Comparison of ENCODE assay signal across 19 cellular contexts in the genomic region with DNA sequence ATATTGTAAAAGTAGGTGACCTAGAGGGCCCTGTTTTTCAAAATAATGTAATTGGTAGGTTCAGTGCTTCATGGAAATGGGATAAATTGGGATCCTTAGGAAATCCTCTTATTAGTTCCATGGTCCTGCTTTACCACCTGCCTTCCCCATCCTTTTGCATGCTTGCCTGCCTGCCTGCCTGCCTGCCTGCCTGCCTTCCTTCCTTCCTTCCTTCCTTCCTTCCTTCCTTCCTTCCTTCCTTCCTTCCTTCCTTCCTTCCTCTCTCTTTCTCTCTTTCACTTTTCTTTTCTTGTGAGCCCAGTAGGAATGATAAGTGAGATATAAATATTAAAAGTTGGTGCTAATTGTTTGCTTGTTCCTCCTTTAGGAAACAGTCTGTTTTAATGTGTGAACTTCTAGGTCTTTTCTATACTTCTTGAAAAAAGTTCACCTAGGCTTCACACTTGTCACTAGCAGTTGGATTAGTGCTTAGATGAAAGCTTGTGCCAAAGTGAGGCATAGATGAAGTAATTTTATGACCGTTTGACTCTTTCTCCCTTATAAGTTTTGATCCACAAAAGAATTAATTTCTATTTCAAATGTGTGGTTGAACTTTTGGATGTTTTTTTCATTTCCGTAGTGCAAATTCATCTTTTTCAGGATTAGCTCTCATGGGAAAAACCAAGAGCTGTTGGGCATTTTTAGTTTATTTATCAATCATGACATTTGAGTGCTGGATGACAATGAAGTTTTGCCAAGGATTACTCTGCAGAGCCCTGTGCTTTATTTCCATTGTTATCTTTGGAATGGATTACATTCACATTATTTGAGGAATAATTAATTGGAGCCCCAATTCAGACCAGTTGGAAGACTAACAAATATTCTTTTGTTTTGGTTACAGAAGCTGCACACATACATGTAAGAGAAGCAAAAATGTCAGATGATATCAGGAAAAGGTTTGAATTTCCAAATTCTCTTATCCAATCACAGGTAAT.
"Had no signal": no experiment of that assay in that cellular context is flagged by ENCODE, and none has a peak within 500 bp of the region (broad histone marks: within the 10 kb centered on the region; RNA-seq: fewer than 3 reads in every experiment).

No MANE protein-coding gene starts in this region.

- H3K27me3 Mint-ChIP-seq: natural killer cell treated with Interleukin-12 subunit alpha and Interleukin-12 subunit beta and Interleukin-15 and Interleukin-18, amount 100 ng/mL, for 72 hours; progenitor cell of endocrine pancreas had no signal

- H3K4me3 Mint-ChIP-seq: natural killer cell treated with Interleukin-12 subunit alpha and Interleukin-12 subunit beta and Interleukin-15 and Interleukin-18, amount 100 ng/mL, for 72 hours had no signal

- ATAC-seq: gastrocnemius medialis; heart right ventricle; natural killer cell treated with Interleukin-12 subunit alpha and Interleukin-12 subunit beta and Interleukin-15 and Interleukin-18, amount 100 ng/mL, for 72 hours; pancreas; right cardiac atrium had no signal

- H3K27me3 ChIP-seq: colonic mucosa, dorsolateral prefrontal cortex, esophagus muscularis mucosa, gastrocnemius medialis, heart right ventricle, pancreas had no signal

- H3K4me3 ChIP-seq: colonic mucosa, dorsolateral prefrontal cortex, esophagus muscularis mucosa, gastrocnemius medialis, heart right ventricle, pancreas had no signal

- H3K4me1 ChIP-seq: colonic mucosa had no signal

- H3K36me3 ChIP-seq: colonic mucosa, esophagus muscularis mucosa, pancreas had no signal

- H3K36me3 Mint-ChIP-seq: natural killer cell treated with Interleukin-12 subunit alpha and Interleukin-12 subunit beta and Interleukin-15 and Interleukin-18, amount 100 ng/mL, for 72 hours had no signal

- DNase-seq: colonic mucosa; dorsolateral prefrontal cortex; effector memory CD4-positive, alpha-beta T cell; gastrocnemius medialis; heart right ventricle; hypothalamus; kidney glomerular epithelial cell; mesenchymal stem cell; midbrain; occipital lobe; pancreas; right cardiac atrium; small intestine; stimulated activated CD4-positive, alpha-beta T cell treated with anti-CD3 and anti-CD28 coated beads, Interleukin-12 subunit alpha, Interleukin-12 subunit beta, amount 100 ng/mL, for 4 hours; stimulated activated naive CD4-positive, alpha-beta T cell treated with Interleukin-2 at 50 U/mL for 16 hours; trophoblast cell had no signal

- H3K27ac Mint-ChIP-seq: progenitor cell of endocrine pancreas had no signal

- H3K9me3 ChIP-seq: colonic mucosa, esophagus muscularis mucosa, gastrocnemius medialis, heart right ventricle, pancreas had no signal

- H3K9me3 Mint-ChIP-seq: natural killer cell treated with Interleukin-12 subunit alpha and Interleukin-12 subunit beta and Interleukin-15 and Interleukin-18, amount 100 ng/mL, for 72 hours had no signal
